ENCODE assay signal across 25 cellular contexts in the genomic region with DNA sequence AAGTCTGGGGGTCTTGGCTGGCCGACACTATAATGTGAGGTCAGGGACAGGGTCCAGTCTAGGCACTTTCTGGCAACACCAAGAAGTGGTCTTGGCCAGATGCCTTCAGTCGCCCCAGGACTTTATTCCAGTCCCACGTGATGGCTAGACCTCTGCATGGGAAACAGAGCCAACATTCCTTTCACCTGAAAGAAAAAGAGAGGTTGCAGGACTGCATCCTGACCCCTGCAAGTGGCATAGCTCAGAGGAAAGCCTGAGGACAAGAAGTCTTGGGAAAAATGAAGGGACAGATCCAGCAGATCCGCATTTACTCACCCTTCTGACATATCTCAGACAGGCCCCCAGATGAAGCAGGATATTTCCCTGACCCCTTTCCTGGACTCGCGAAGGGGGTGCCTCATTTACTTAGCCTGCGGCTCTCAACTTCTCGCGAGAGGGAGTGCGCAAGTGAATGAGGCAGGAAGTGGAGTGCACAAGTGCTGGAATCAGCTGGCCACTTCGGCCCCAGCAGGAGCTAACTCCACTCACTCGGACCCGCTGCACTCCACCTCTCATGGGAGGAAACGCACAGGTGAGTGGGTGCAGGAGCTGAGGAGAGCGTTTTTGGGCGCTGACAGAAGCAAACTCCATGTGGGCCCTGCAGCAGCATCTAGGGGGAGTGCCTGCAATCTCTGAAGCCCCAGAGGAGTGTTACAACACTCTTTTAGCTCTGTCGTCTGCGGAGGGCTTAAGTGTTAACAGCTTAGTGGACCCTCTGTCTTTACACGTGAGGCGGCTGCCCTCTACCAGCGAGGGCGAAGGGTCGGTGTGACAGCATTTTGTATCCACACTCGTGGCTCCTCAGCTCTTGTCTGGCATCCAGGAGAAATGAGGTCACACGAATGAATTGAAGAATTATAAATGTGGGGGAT.
"Had no signal": no experiment of that assay in that cellular context is flagged by ENCODE, and none has a peak within 500 bp of the region (broad histone marks: within the 10 kb centered on the region; RNA-seq: fewer than 3 reads in every experiment).

No MANE protein-coding gene starts in this region.

- DNase-seq: activated CD4-positive, alpha-beta T cell treated with anti-CD3 and anti-CD28 coated beads for 36 hours; activated CD4-positive, alpha-beta T cell treated with anti-CD3 and anti-CD28 coated beads, Interleukin-2, amount 50 U/mL, for 4 hours; activated CD4-positive, CD25-positive, alpha-beta regulatory T cell; activated effector memory CD4-positive, alpha-beta T cell treated with Interleukin-2 at 50 U/mL for 16 hours; activated naive CD4-positive, alpha-beta T cell treated with Interleukin-2 at 50 U/mL for 16 hours; activated naive CD8-positive, alpha-beta T cell treated with anti-CD3 and anti-CD28 coated beads for 36 hours; adrenal gland; aorta; body of pancreas; effector memory CD8-positive, alpha-beta T cell; foreskin fibroblast; head of caudate nucleus; hippocampal formation; nephron progenitor cell; occipital lobe; stimulated activated naive CD4-positive, alpha-beta T cell; T-cell had no signal

- H3K27ac Mint-ChIP-seq: activated CD4-positive, alpha-beta T cell treated with anti-CD3 and anti-CD28 coated beads for 36 hours; activated naive CD8-positive, alpha-beta T cell treated with anti-CD3 and anti-CD28 coated beads for 36 hours; effector memory CD8-positive, alpha-beta T cell; nephron progenitor cell; T-cell; T-helper 2 cell treated with Interferon-gamma antibody and Interleukin-4, amounts not matched to agents 5 μg/mL and 100 μg/mL, for 36 hours had no signal

- H3K9me3 ChIP-seq: adrenal gland, body of pancreas, left lung, suprapubic skin, tibial nerve had no signal

- FAIRE-seq: endothelial cell of umbilical vein had no signal

- ATAC-seq: activated CD4-positive, alpha-beta T cell treated with anti-CD3 and anti-CD28 coated beads for 36 hours; body of pancreas; effector memory CD8-positive, alpha-beta T cell; left lung; right cardiac atrium; T-cell had no signal

- H3K36me3 Mint-ChIP-seq: activated naive CD8-positive, alpha-beta T cell treated with anti-CD3 and anti-CD28 coated beads for 36 hours; T-cell had no signal

- H3K4me3 Mint-ChIP-seq: activated CD4-positive, alpha-beta T cell treated with anti-CD3 and anti-CD28 coated beads for 36 hours; activated naive CD8-positive, alpha-beta T cell treated with anti-CD3 and anti-CD28 coated beads for 36 hours; effector memory CD8-positive, alpha-beta T cell; nephron progenitor cell; T-cell; T-helper 2 cell treated with Interferon-gamma antibody and Interleukin-4, amounts not matched to agents 5 μg/mL and 100 μg/mL, for 36 hours had no signal

- H3K4me3 ChIP-seq: adrenal gland, body of pancreas, coronary artery, left lung, lung, suprapubic skin, tibial nerve had no signal

- H3K9me3 Mint-ChIP-seq: nephron progenitor cell had no signal

- H3K4me1 Mint-ChIP-seq: activated CD4-positive, alpha-beta T cell treated with anti-CD3 and anti-CD28 coated beads for 36 hours; activated naive CD8-positive, alpha-beta T cell treated with anti-CD3 and anti-CD28 coated beads for 36 hours; nephron progenitor cell; T-cell had no signal

- H3K36me3 ChIP-seq: adrenal gland, left lung, suprapubic skin, tibial nerve had no signal

- H3K27ac ChIP-seq: adrenal gland, body of pancreas, coronary artery, left lung, suprapubic skin, tibial nerve had no signal

- H3K27me3 ChIP-seq: adrenal gland, body of pancreas, left lung, suprapubic skin, tibial nerve had no signal

- H3K27me3 Mint-ChIP-seq: activated CD4-positive, alpha-beta T cell treated with anti-CD3 and anti-CD28 coated beads for 36 hours; activated naive CD8-positive, alpha-beta T cell treated with anti-CD3 and anti-CD28 coated beads for 36 hours; effector memory CD8-positive, alpha-beta T cell; T-cell had no signal

- H3K4me1 ChIP-seq: adrenal gland, body of pancreas, left lung, suprapubic skin, tibial nerve had no signal
